ENCODE assay signal across 6 cellular contexts in genomic region chr5:65621961-65622360, GRCh38. TPM values are rescaled to one million over a fixed set of nuclear protein-coding genes. Genes with fewer than 3 reads are reported as not detected.
DNase-seq lines count a peak whose midpoint lies in the region; ATAC-seq and TF ChIP-seq lines count a peak whose summit lies in the region.
"Not testable (repeated sequence)": the region's sequence is repeated elsewhere in the genome, so short reads cannot be mapped to it uniquely, and the experiment has no call there.

No MANE protein-coding gene starts in this region.

- H3K79me2 ChIP-seq in DND-41 (ENCODE audit: insufficient read depth, low read length): peaks cover 92% of the 10 kb centered on the region
- H3K79me2 ChIP-seq in PC-9 (ENCODE audit: low read depth): peaks cover 77% of the 10 kb centered on the region

- not testable (repeated sequence) for H4K20me1 ChIP-seq in DND-41 (ENCODE audit: insufficient read depth, low read length); PC-9 (ENCODE audit: insufficient read depth)

- H3K4me1 ChIP-seq in DND-41 (ENCODE audit: insufficient read depth, low read length) (peaks cover 38% of the 10 kb centered on the region), PC-9 (replicated peaks; ENCODE audit: insufficient read depth) (peaks cover 22% of the 10 kb centered on the region)

- H3K9me2 ChIP-seq in PC-9 (ENCODE audit: insufficient read depth): not testable (repeated sequence)

- H3K9ac ChIP-seq in DND-41 (ENCODE audit: low read depth, low read length): not testable (repeated sequence)

- not testable (repeated sequence) for H3K9me3 ChIP-seq in DND-41 (ENCODE audit: insufficient read depth, low read length, severe bottlenecking); PC-9 (ENCODE audit: insufficient read depth, low read depth)

- not testable (repeated sequence) for H3K27ac Mint-ChIP-seq in activated naive CD4-positive, alpha-beta T cell treated with anti-CD3 and anti-CD28 coated beads, Interleukin-2, amount 10 ng/mL, durations not matched to agents 7 days and 5 days; neural crest cell (ENCODE audit: unreplicated experiment)
- H3K27ac Mint-ChIP-seq in stimulated activated naive CD8-positive, alpha-beta T cell treated with anti-CD3 and anti-CD28 coated beads, Interleukin-15, amount 100 ng/mL, for 72 hours: peak overlapping the region in 1 of 2 donors; percentile 34

- H3K4me3 Mint-ChIP-seq in activated naive CD4-positive, alpha-beta T cell treated with anti-CD3 and anti-CD28 coated beads, Interleukin-2, amount 10 ng/mL, durations not matched to agents 7 days and 5 days: peak overlapping the region; percentile 15
- H3K4me3 Mint-ChIP-seq in neural crest cell: peak overlapping the region; percentile 61
- peak overlapping the region; percentile 94 to 95 for H3K4me3 Mint-ChIP-seq in stimulated activated naive CD8-positive, alpha-beta T cell treated with anti-CD3 and anti-CD28 coated beads, Interleukin-15, amount 100 ng/mL, for 72 hours

- H3K36me3 ChIP-seq in DND-41 (ENCODE audit: insufficient read depth, low read length); PC-9 (ENCODE audit: low read depth): not testable (repeated sequence)

- H3K4me3 ChIP-seq in DND-41 (ENCODE audit: low read depth in 1 of 2, low read length in 2 of 2): peak overlapping the region in 1 of 2 experiments; percentile 98; a peak in 1 of 4 replicates
- not testable (repeated sequence) for H3K4me3 ChIP-seq in PC-9
- H3K4me3 ChIP-seq in coronary artery: peak overlapping the region; percentile 81

- intact Hi-C loops in PC-9 (cut with micrococcal nuclease; ENCODE audit: unreplicated experiment): not testable (repeated sequence)

- POLR2A ChIA-PET in PC-9 (lab: Charles Lee; ENCODE audit: unreplicated experiment): not testable (repeated sequence)

- H3K27me3 Mint-ChIP-seq in activated naive CD4-positive, alpha-beta T cell treated with anti-CD3 and anti-CD28 coated beads, Interleukin-2, amount 10 ng/mL, durations not matched to agents 7 days and 5 days; neural crest cell (ENCODE audit: low read depth); stimulated activated naive CD8-positive, alpha-beta T cell treated with anti-CD3 and anti-CD28 coated beads, Interleukin-15, amount 100 ng/mL, for 72 hours: not testable (repeated sequence)

- H3K4me2 ChIP-seq in DND-41 (ENCODE audit: insufficient read depth, low read length): peak overlapping the region; percentile 88; the same call in 1 of the 2 replicates
- peak overlapping the region; percentile 86 for H3K4me2 ChIP-seq in PC-9

- CTCF ChIA-PET in PC-9 (lab: Charles Lee); activated naive CD4-positive, alpha-beta T cell treated with anti-CD3 and anti-CD28 coated beads, Interleukin-2, amount 10 ng/mL, durations not matched to agents 7 days and 5 days (lab: Charles Lee): not testable (repeated sequence)

- H3K27ac ChIP-seq in DND-41 (ENCODE audit: low read length); PC-9; coronary artery: not testable (repeated sequence)

- not testable (repeated sequence) for DNase-seq in DND-41; PC-9; activated naive CD4-positive, alpha-beta T cell treated with anti-CD3 and anti-CD28 coated beads, Interleukin-2, amount 10 ng/mL, durations not matched to agents 7 days and 5 days; coronary artery (ENCODE audit: low spot score); neural crest cell (ENCODE audit: low read depth, low spot score); stimulated activated naive CD8-positive, alpha-beta T cell treated with anti-CD3 and anti-CD28 coated beads, Interleukin-15, amount 100 ng/mL, for 72 hours

- not testable (repeated sequence) for TF ChIP-seq CTCF in DND-41 (IDR thresholded peaks at IDR 0.05; ENCODE audit: borderline replicate concordance, extremely low read depth, low read length, poor library complexity, severe bottlenecking); PC-9 (conservative IDR thresholded peaks at IDR 0.05); coronary artery (IDR thresholded peaks at IDR 0.05); neural crest cell (conservative IDR thresholded peaks at IDR 0.05)

- not testable (repeated sequence) for BruUV-seq in PC-9 (replicated peaks; lab: Mats Ljungman, UMichigan)

- peaks cover 31% of the 10 kb centered on the region for H3K4me1 Mint-ChIP-seq in activated naive CD4-positive, alpha-beta T cell treated with anti-CD3 and anti-CD28 coated beads, Interleukin-2, amount 10 ng/mL, durations not matched to agents 7 days and 5 days
- peaks cover 31% of the 10 kb centered on the region for H3K4me1 Mint-ChIP-seq in neural crest cell
- H3K4me1 Mint-ChIP-seq in stimulated activated naive CD8-positive, alpha-beta T cell treated with anti-CD3 and anti-CD28 coated beads, Interleukin-15, amount 100 ng/mL, for 72 hours: peaks cover 40% of the 10 kb centered on the region

- H3K27me3 ChIP-seq in DND-41 (ENCODE audit: insufficient read depth, low read length, poor library complexity); PC-9 (ENCODE audit: insufficient read depth, low read depth): not testable (repeated sequence)

- ATAC-seq in DND-41 (ENCODE audit: insufficient read depth, low read depth); stimulated activated naive CD8-positive, alpha-beta T cell treated with anti-CD3 and anti-CD28 coated beads, Interleukin-15, amount 100 ng/mL, for 72 hours: not testable (repeated sequence)

- not testable (repeated sequence) for H3K9me3 Mint-ChIP-seq in activated naive CD4-positive, alpha-beta T cell treated with anti-CD3 and anti-CD28 coated beads, Interleukin-2, amount 10 ng/mL, durations not matched to agents 7 days and 5 days; neural crest cell; stimulated activated naive CD8-positive, alpha-beta T cell treated with anti-CD3 and anti-CD28 coated beads, Interleukin-15, amount 100 ng/mL, for 72 hours

- not testable (repeated sequence) for H3K36me3 Mint-ChIP-seq in activated naive CD4-positive, alpha-beta T cell treated with anti-CD3 and anti-CD28 coated beads, Interleukin-2, amount 10 ng/mL, durations not matched to agents 7 days and 5 days; neural crest cell (ENCODE audit: low read depth)

- H2AFZ ChIP-seq in DND-41 (ENCODE audit: low read depth, low read length); PC-9: not testable (repeated sequence)

- H3F3A ChIP-seq in PC-9 (ENCODE audit: insufficient read depth, low read depth): not testable (repeated sequence)

RNA-seq across cellular contexts. Expression of gene TRIM23, which starts 2.2 kb away (rescaled TPM):
- total RNA-seq in PC-9 (2021) (6.8 and 9.7 TPM in 2 replicates), neural crest cell (11.6 and 12.7 TPM in 2 replicates)

RNA-seq across cellular contexts. Expression of gene SHLD3, which starts 2.9 kb away (rescaled TPM):
- total RNA-seq in PC-9 (2021): 1.9 and 3.3 TPM in 2 replicates
- total RNA-seq in neural crest cell: 3.8 and 4.3 TPM in 2 replicates

RNA-seq across cellular contexts. Expression of gene TRAPPC13, which starts 2.9 kb away (rescaled TPM):
- total RNA-seq in PC-9 (2021) (16.2 and 16.5 TPM in 2 replicates), neural crest cell (21.7 and 24.9 TPM in 2 replicates)

RNA-seq across cellular contexts. Expression of gene PPWD1, which starts 58.9 kb away (rescaled TPM):
- total RNA-seq in PC-9 (2021): 37.4 and 38.9 TPM in 2 replicates
- 38.6 and 42.0 TPM in 2 replicates for total RNA-seq in neural crest cell

RNA-seq across cellular contexts. Expression of gene CENPK, which starts 59.0 kb away (rescaled TPM):
- total RNA-seq in PC-9 (2021) (34.6 and 45.6 TPM in 2 replicates), neural crest cell (55.2 and 66.4 TPM in 2 replicates)

Comparison
In these comparisons a context has a peak if more than half of its experiments do, and no peak if none do; other contexts are left out.
1. H3K4me3 Mint-ChIP-seq: peak in every context shown above with its lines; median percentile 94 in stimulated activated naive CD8-positive, alpha-beta T cell treated with anti-CD3 and anti-CD28 coated beads, Interleukin-15, amount 100 ng/mL, for 72 hours; 61 in neural crest cell; 15 in activated naive CD4-positive, alpha-beta T cell treated with anti-CD3 and anti-CD28 coated beads, Interleukin-2, amount 10 ng/mL, durations not matched to agents 7 days and 5 days.